1 cellular context compared by ENCODE assay signal in the genomic region with DNA sequence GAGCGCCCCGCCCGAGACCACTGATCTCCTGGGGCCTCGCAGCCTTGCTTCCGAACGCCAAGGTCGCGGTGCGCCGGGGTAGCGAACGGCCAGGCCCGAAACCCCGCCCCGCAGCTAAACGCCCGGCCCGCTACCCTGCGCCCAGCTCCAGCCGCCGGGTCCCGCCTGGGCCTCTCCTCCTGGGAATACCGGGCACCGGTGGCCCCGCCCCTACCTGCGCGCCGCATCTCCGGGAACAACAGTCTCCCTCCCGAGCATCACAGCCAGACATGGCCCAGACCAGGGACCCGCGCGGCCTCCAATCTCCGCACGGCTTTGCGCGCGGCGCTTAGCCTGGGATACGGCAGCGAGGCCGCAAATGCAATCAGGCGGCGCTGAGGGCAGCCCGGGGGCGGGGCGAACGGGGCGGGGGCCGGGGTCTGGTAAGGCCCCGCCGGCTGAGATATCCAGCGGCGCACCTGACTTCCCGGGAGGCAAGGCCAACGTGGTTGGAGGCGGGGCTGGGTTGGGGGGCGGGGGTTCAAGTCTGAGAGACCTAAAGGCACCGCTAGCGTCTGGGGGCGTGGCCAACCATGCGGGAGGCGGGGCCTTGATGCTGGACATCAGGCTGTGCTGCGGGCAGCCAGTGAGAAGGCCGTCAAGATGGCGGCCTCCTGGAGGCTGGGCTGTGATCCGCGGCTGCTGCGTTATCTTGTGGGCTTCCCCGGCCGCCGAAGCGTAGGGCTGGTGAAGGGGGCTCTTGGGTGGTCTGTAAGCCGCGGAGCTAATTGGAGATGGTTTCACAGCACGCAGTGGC.
TF ChIP-seq lines count a peak whose summit lies in the region.

A gene with protein sequence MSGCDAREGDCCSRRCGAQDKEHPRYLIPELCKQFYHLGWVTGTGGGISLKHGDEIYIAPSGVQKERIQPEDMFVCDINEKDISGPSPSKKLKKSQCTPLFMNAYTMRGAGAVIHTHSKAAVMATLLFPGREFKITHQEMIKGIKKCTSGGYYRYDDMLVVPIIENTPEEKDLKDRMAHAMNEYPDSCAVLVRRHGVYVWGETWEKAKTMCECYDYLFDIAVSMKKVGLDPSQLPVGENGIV (minus strand): TSS at position 366 of the 796 bp plus-strand sequence. CDS start 95 bp downstream, at position 271.
A gene (plus strand): TSS at position 605 of the 796 bp plus-strand sequence. CDS start 38 bp downstream, at position 643.

TF ChIP-seq in K562, 482 proteins besides CTCF, POLR2A, EP300 and RAD21 (continued from another document and continues in another):
- TF ChIP-seq EWSR1 (IDR thresholded peaks at IDR 0.05; ENCODE audit: borderline replicate concordance, low read depth, partially characterized antibody) (no peak), ARID2 (IDR thresholded peaks at IDR 0.05) (no peak), ARNT (IDR thresholded peaks at IDR 0.05) (no peak), NCOA4 (IDR thresholded peaks at IDR 0.05; ENCODE audit: partially characterized antibody) (no peak), POLR3G (IDR thresholded peaks at IDR 0.05; ENCODE audit: extremely low read depth, insufficient read length, insufficient replicate concordance) (no peak), SAP30 (IDR thresholded peaks at IDR 0.05; ENCODE audit: borderline replicate concordance, insufficient read depth, low read depth, low read length, poor library complexity, severe bottlenecking) (peak; percentile 67), ETV5 (CRISPR knock-in tag; IDR thresholded peaks at IDR 0.05; ENCODE audit: low read depth) (no peak), MAFK (IDR thresholded peaks at IDR 0.05; ENCODE audit: low read length) (no peak), TRIM28 (IDR thresholded peaks at IDR 0.05) (no peak), CBX2 (IDR thresholded peaks at IDR 0.05; ENCODE audit: insufficient read depth, low read length, poor library complexity, severe bottlenecking) (no peak), ZNF764 (CRISPR knock-in tag; IDR thresholded peaks at IDR 0.05; ENCODE audit: low read depth) (no peak), SUPT5H (IDR thresholded peaks at IDR 0.05) (peak; percentile 97), ZNF263 (CRISPR knock-in tag; IDR thresholded peaks at IDR 0.05; ENCODE audit: borderline replicate concordance) (no peak), ERF (CRISPR knock-in tag; IDR thresholded peaks at IDR 0.05) (no peak), CAMTA2 (CRISPR knock-in tag; conservative IDR thresholded peaks at IDR 0.05) (no peak), PTTG1 (tag; IDR thresholded peaks at IDR 0.05; ENCODE audit: low read depth) (no peak), ZNF583 (CRISPR knock-in tag; IDR thresholded peaks at IDR 0.05) (no peak), CHD2 (IDR thresholded peaks at IDR 0.05; ENCODE audit: low read depth, low read length) (no peak), MCM2 (IDR thresholded peaks at IDR 0.05; ENCODE audit: low read depth) (no peak), C11orf30 (IDR thresholded peaks at IDR 0.05; ENCODE audit: low read depth) (peak; percentile 53), POLR2AphosphoS2 (IDR thresholded peaks at IDR 0.05; ENCODE audit: low read length) (no peak), NR2C1 (IDR thresholded peaks at IDR 0.05) (no peak), NR2C1 (tag; IDR thresholded peaks at IDR 0.05) (no peak), ZBTB1 (CRISPR knock-in tag; IDR thresholded peaks at IDR 0.05; ENCODE audit: borderline replicate concordance, low read depth) (no peak; the same call in 1 of the 2 replicates), HDAC2 (IDR thresholded peaks at IDR 0.05) (0 out of 2 replicates have a peak, but pooled peaks have one; percentile 30), ILF3 (IDR thresholded peaks at IDR 0.05; ENCODE audit: borderline replicate concordance) (peak; percentile 23; the same call in 1 of the 2 replicates), NONO (IDR thresholded peaks at IDR 0.05; ENCODE audit: low read depth in 2 of 2, low read length in 1 of 2) (no peak), ZNF785 (CRISPR knock-in tag; IDR thresholded peaks at IDR 0.05) (no peak), LEF1 (IDR thresholded peaks at IDR 0.05) (no peak)
- TF ChIP-seq, protein P1, sequence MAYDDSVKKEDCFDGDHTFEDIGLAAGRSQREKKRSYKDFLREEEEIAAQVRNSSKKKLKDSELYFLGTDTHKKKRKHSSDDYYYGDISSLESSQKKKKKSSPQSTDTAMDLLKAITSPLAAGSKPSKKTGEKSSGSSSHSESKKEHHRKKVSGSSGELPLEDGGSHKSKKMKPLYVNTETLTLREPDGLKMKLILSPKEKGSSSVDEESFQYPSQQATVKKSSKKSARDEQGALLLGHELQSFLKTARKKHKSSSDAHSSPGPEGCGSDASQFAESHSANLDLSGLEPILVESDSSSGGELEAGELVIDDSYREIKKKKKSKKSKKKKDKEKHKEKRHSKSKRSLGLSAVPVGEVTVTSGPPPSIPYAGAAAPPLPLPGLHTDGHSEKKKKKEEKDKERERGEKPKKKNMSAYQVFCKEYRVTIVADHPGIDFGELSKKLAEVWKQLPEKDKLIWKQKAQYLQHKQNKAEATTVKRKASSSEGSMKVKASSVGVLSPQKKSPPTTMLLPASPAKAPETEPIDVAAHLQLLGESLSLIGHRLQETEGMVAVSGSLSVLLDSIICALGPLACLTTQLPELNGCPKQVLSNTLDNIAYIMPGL (CRISPR knock-in tag; IDR thresholded peaks at IDR 0.05): peak; percentile 68; the same call in 1 of the 2 replicates
- TF ChIP-seq, protein P2, sequence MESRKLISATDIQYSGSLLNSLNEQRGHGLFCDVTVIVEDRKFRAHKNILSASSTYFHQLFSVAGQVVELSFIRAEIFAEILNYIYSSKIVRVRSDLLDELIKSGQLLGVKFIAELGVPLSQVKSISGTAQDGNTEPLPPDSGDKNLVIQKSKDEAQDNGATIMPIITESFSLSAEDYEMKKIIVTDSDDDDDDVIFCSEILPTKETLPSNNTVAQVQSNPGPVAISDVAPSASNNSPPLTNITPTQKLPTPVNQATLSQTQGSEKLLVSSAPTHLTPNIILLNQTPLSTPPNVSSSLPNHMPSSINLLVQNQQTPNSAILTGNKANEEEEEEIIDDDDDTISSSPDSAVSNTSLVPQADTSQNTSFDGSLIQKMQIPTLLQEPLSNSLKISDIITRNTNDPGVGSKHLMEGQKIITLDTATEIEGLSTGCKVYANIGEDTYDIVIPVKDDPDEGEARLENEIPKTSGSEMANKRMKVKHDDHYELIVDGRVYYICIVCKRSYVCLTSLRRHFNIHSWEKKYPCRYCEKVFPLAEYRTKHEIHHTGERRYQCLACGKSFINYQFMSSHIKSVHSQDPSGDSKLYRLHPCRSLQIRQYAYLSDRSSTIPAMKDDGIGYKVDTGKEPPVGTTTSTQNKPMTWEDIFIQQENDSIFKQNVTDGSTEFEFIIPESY (CRISPR knock-in tag; IDR thresholded peaks at IDR 0.05): 0 out of 2 replicates have a peak, but pooled peaks have one; percentile 27
- TF ChIP-seq, protein P3, sequence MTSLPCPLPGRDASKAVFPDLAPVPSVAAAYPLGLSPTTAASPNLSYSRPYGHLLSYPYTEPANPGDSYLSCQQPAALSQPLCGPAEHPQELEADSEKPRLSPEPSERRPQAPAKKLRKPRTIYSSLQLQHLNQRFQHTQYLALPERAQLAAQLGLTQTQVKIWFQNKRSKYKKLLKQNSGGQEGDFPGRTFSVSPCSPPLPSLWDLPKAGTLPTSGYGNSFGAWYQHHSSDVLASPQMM (CRISPR knock-in tag; IDR thresholded peaks at IDR 0.05): no peak
- TF ChIP-seq, protein P4, sequence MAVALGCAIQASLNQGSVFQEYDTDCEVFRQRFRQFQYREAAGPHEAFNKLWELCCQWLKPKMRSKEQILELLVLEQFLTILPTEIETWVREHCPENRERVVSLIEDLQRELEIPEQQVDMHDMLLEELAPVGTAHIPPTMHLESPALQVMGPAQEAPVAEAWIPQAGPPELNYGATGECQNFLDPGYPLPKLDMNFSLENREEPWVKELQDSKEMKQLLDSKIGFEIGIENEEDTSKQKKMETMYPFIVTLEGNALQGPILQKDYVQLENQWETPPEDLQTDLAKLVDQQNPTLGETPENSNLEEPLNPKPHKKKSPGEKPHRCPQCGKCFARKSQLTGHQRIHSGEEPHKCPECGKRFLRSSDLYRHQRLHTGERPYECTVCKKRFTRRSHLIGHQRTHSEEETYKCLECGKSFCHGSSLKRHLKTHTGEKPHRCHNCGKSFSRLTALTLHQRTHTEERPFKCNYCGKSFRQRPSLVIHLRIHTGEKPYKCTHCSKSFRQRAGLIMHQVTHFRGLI (CRISPR knock-in tag; IDR thresholded peaks at IDR 0.05): no peak
- TF ChIP-seq, protein P5, sequence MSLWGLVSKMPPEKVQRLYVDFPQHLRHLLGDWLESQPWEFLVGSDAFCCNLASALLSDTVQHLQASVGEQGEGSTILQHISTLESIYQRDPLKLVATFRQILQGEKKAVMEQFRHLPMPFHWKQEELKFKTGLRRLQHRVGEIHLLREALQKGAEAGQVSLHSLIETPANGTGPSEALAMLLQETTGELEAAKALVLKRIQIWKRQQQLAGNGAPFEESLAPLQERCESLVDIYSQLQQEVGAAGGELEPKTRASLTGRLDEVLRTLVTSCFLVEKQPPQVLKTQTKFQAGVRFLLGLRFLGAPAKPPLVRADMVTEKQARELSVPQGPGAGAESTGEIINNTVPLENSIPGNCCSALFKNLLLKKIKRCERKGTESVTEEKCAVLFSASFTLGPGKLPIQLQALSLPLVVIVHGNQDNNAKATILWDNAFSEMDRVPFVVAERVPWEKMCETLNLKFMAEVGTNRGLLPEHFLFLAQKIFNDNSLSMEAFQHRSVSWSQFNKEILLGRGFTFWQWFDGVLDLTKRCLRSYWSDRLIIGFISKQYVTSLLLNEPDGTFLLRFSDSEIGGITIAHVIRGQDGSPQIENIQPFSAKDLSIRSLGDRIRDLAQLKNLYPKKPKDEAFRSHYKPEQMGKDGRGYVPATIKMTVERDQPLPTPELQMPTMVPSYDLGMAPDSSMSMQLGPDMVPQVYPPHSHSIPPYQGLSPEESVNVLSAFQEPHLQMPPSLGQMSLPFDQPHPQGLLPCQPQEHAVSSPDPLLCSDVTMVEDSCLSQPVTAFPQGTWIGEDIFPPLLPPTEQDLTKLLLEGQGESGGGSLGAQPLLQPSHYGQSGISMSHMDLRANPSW (CRISPR knock-in tag; IDR thresholded peaks at IDR 0.05): no peak
- TF ChIP-seq, protein P6, sequence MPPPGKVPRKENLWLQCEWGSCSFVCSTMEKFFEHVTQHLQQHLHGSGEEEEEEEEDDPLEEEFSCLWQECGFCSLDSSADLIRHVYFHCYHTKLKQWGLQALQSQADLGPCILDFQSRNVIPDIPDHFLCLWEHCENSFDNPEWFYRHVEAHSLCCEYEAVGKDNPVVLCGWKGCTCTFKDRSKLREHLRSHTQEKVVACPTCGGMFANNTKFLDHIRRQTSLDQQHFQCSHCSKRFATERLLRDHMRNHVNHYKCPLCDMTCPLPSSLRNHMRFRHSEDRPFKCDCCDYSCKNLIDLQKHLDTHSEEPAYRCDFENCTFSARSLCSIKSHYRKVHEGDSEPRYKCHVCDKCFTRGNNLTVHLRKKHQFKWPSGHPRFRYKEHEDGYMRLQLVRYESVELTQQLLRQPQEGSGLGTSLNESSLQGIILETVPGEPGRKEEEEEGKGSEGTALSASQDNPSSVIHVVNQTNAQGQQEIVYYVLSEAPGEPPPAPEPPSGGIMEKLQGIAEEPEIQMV (tag; conservative IDR thresholded peaks at IDR 0.05; ENCODE audit: low read depth): no peak
- TF ChIP-seq, protein P7, sequence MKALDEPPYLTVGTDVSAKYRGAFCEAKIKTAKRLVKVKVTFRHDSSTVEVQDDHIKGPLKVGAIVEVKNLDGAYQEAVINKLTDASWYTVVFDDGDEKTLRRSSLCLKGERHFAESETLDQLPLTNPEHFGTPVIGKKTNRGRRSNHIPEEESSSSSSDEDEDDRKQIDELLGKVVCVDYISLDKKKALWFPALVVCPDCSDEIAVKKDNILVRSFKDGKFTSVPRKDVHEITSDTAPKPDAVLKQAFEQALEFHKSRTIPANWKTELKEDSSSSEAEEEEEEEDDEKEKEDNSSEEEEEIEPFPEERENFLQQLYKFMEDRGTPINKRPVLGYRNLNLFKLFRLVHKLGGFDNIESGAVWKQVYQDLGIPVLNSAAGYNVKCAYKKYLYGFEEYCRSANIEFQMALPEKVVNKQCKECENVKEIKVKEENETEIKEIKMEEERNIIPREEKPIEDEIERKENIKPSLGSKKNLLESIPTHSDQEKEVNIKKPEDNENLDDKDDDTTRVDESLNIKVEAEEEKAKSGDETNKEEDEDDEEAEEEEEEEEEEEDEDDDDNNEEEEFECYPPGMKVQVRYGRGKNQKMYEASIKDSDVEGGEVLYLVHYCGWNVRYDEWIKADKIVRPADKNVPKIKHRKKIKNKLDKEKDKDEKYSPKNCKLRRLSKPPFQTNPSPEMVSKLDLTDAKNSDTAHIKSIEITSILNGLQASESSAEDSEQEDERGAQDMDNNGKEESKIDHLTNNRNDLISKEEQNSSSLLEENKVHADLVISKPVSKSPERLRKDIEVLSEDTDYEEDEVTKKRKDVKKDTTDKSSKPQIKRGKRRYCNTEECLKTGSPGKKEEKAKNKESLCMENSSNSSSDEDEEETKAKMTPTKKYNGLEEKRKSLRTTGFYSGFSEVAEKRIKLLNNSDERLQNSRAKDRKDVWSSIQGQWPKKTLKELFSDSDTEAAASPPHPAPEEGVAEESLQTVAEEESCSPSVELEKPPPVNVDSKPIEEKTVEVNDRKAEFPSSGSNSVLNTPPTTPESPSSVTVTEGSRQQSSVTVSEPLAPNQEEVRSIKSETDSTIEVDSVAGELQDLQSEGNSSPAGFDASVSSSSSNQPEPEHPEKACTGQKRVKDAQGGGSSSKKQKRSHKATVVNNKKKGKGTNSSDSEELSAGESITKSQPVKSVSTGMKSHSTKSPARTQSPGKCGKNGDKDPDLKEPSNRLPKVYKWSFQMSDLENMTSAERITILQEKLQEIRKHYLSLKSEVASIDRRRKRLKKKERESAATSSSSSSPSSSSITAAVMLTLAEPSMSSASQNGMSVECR (CRISPR knock-in tag; IDR thresholded peaks at IDR 0.05): peak; percentile 78; the same call in 1 of the 2 replicates
- TF ChIP-seq, protein P8, sequence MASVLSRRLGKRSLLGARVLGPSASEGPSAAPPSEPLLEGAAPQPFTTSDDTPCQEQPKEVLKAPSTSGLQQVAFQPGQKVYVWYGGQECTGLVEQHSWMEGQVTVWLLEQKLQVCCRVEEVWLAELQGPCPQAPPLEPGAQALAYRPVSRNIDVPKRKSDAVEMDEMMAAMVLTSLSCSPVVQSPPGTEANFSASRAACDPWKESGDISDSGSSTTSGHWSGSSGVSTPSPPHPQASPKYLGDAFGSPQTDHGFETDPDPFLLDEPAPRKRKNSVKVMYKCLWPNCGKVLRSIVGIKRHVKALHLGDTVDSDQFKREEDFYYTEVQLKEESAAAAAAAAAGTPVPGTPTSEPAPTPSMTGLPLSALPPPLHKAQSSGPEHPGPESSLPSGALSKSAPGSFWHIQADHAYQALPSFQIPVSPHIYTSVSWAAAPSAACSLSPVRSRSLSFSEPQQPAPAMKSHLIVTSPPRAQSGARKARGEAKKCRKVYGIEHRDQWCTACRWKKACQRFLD (CRISPR knock-in tag; IDR thresholded peaks at IDR 0.05): no peak
- TF ChIP-seq, protein P9, sequence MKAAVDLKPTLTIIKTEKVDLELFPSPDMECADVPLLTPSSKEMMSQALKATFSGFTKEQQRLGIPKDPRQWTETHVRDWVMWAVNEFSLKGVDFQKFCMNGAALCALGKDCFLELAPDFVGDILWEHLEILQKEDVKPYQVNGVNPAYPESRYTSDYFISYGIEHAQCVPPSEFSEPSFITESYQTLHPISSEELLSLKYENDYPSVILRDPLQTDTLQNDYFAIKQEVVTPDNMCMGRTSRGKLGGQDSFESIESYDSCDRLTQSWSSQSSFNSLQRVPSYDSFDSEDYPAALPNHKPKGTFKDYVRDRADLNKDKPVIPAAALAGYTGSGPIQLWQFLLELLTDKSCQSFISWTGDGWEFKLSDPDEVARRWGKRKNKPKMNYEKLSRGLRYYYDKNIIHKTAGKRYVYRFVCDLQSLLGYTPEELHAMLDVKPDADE (conservative IDR thresholded peaks at IDR 0.05; ENCODE audit: control insufficient read depth, low read depth, low read length): peak; percentile 24; the same call in 1 of the 2 replicates
